Comparison of ENCODE assay signal across 8 cellular contexts in the genomic region with DNA sequence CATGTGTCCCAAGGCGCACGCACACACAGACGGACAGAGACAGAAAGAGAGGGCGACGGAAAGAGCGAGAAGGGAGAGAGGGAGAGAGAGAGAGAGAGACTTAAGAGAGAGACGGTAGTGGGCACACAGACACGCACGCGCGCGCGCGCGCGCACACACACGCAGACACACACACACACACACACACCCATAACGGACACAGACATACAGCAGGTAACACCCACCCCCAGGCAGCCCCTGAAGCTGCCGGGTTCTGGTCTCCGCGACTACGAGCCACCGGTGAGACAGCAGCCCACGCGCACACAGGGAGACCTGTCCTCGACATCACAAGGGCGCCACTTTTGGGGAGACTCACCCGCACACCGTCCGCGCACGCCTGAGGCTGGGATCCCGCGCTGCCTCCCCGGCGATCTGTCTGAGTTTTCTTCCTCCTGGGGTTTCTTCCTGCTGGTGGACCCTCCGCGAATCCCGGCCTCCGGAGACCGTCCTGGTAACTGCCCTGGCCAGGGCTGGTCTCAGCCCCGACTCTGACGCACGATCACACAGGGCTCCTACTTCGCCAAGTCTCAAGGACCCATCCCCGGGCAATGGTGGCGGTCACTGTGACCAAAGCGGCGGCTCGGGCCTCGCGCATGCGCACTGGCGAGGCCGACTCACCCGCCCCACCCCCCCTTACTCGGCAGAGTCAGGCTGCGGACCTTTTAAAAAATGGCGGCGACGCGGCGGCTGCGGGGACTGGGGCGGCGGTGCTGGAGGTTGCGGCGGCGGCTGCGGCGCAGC.
A peak's percentile ranks its signal among the peaks of the same experiment; 100 is the strongest.
DNase-seq lines count a peak whose midpoint lies in the region; ATAC-seq and TF ChIP-seq lines count a peak whose summit lies in the region.
"Not testable (repeated sequence)": the region's sequence is repeated elsewhere in the genome, so short reads cannot be mapped to it uniquely, and the experiment has no call there.

No MANE protein-coding gene starts in this region.

- not testable (repeated sequence) for H4K20me1 ChIP-seq in HCT116 (ENCODE audit: insufficient read depth)

- CTCF ChIA-PET in HCT116 (lab: Charles Lee), result not testable (repeated sequence)

- H2AFZ ChIP-seq in HCT116 (ENCODE audit: low read depth, low read length, poor library complexity, severe bottlenecking); neuron (ENCODE audit: low read depth, low read length): not testable (repeated sequence)

- H3K4me3 ChIP-seq in BE2C (ENCODE audit: low read depth, low read length) (peak overlapping the region; percentile 50), HCT116 (replicated peaks in 1 of 2; ENCODE audit: low read depth in 1 of 2, low read length in 2 of 2) (peak overlapping the region in 1 of 2 experiments; percentile 27; a peak in 2 of 4 replicates), neuron (ENCODE audit: low read length) (peak overlapping the region; percentile 76)

- TF ChIP-seq RAD21 in HCT116 (IDR thresholded peaks at IDR 0.05; ENCODE audit: low read depth), result not testable (repeated sequence)

- not testable (repeated sequence) for H3K27ac ChIP-seq in HCT116 (ENCODE audit: low read depth, low read length)

- POLR2A ChIA-PET in HCT116 (lab: Charles Lee), result not testable (repeated sequence)

- H3K9me2 ChIP-seq in HCT116 (ENCODE audit: insufficient read depth), result not testable (repeated sequence)

- not testable (repeated sequence) for H3K4me1 ChIP-seq in BE2C; HCT116 (ENCODE audit: control insufficient read depth in 1 of 2, insufficient read depth in 2 of 2, low read length in 2 of 2); neuron (ENCODE audit: insufficient read depth, low read length)

- BruUV-seq in HCT116 (replicated peaks; lab: Mats Ljungman, UMichigan), result not testable (repeated sequence)

- not testable (repeated sequence) for H3K4me2 ChIP-seq in HCT116 (ENCODE audit: low read length)

- DNase-seq in BE2C (peak; percentile 6), RPMI8226 (peak; percentile 72), cerebellar cortex (ENCODE audit: low spot score) (peak; percentile 14), left ventricle myocardium superior (peak; percentile 76)
- DNase-seq in HCT116 (ENCODE audit: low read depth, low spot score), result not testable (repeated sequence)
- peak; percentile 24 for DNase-seq in activated T-cell treated with anti-CD3 and anti-CD28 coated beads, Interleukin-2, amount 50 U/mL, for 4 hours
- peak; percentile 30 for DNase-seq in stimulated activated CD8-positive, alpha-beta memory T cell treated with anti-CD3 and anti-CD28 coated beads, Interleukin-12 subunit alpha, Interleukin-12 subunit beta, amount 100 ng/mL, for 4 hours (ENCODE audit: low read depth)

- not testable (repeated sequence) for TF ChIP-seq CTCF in BE2C (IDR thresholded peaks at IDR 0.05; ENCODE audit: low read depth, low read length); HCT116 (IDR thresholded peaks at IDR 0.05 in 2 of 3, conservative IDR thresholded peaks at IDR 0.05 in 1 of 3; ENCODE audit: borderline replicate concordance in 1 of 3, insufficient read depth in 1 of 3, low read depth in 2 of 3, low read length in 2 of 3)

- H3K4me3 Mint-ChIP-seq in activated T-cell treated with anti-CD3 and anti-CD28 coated beads, Interleukin-2, amount 50 U/mL, for 4 hours, result peak overlapping the region; percentile 89

- RAD21 ChIA-PET in HCT116 (lab: Charles Lee; ENCODE audit: low non-redundant PET in 1 of 2, low total read pairs in 2 of 2, uncharacterized antibody in 2 of 2, unreplicated experiment in 2 of 2), result not testable (repeated sequence)

- H3K27me3 ChIP-seq in BE2C; HCT116 (ENCODE audit: insufficient read depth, low read length); neuron (ENCODE audit: insufficient read depth, low read length): not testable (repeated sequence)

- ATAC-seq in HCT116 (peak; percentile 67), left ventricle myocardium superior (peak; percentile 94)
- peak; percentile 65 to 73 for ATAC-seq in activated T-cell treated with anti-CD3 and anti-CD28 coated beads, Interleukin-2, amount 50 U/mL, for 4 hours

- not testable (repeated sequence) for H3K36me3 ChIP-seq in BE2C; HCT116 (ENCODE audit: control insufficient read depth in 1 of 2, insufficient read depth in 2 of 2, low read length in 2 of 2); neuron (ENCODE audit: insufficient read depth, low read length)

- H3K9me3 ChIP-seq in BE2C; HCT116 (ENCODE audit: control insufficient read depth in 1 of 2, insufficient read depth in 1 of 2, low read depth in 1 of 2, low read length in 2 of 2); neuron (ENCODE audit: low read length): not testable (repeated sequence)

- not testable (repeated sequence) for H3K36me3 Mint-ChIP-seq in activated T-cell treated with anti-CD3 and anti-CD28 coated beads, Interleukin-2, amount 50 U/mL, for 4 hours (ENCODE audit: insufficient read depth)

- H3K4me1 Mint-ChIP-seq in activated T-cell treated with anti-CD3 and anti-CD28 coated beads, Interleukin-2, amount 50 U/mL, for 4 hours (ENCODE audit: low read depth), result not testable (repeated sequence)

- H3K9me3 Mint-ChIP-seq in activated T-cell treated with anti-CD3 and anti-CD28 coated beads, Interleukin-2, amount 50 U/mL, for 4 hours, result not testable (repeated sequence)

- H3K79me2 ChIP-seq in HCT116 (ENCODE audit: insufficient read depth, low read length), result not testable (repeated sequence)

- not testable (repeated sequence) for H3K27me3 Mint-ChIP-seq in activated T-cell treated with anti-CD3 and anti-CD28 coated beads, Interleukin-2, amount 50 U/mL, for 4 hours (ENCODE audit: low read depth)

- intact Hi-C loops in HCT116 (cut with micrococcal nuclease); left ventricle myocardium superior (cut with micrococcal nuclease): not testable (repeated sequence)

- not testable (repeated sequence) for TF ChIP-seq POLR2A in HCT116 (IDR thresholded peaks at IDR 0.05; ENCODE audit: borderline replicate concordance, extremely low read depth, insufficient read depth, insufficient read length)

- H3K9ac ChIP-seq in HCT116 (ENCODE audit: low read length), result not testable (repeated sequence)
